ENCODE assay signal across 25 cellular contexts in the genomic region with DNA sequence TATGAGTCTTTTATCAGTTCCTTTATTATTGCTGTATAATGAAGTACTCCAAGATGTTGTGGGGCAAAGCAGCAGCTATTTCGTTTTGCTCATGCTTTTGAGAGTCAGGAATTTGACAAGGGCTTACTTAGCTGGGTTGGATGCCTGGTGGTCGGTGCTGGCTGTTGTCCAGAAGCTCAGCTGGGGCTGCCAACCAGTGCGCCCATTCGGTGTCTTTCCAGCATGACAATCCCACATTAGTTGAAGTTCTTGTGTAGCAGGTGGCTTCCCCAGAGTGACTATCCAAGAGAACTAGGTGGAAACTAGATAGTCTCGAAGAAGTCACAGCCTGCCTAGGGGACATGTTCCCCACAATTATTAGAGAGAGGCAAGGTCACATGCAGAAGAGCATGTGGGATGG.
"Had no signal": no experiment of that assay in that cellular context is flagged by ENCODE, and none has a peak within 500 bp of the region (broad histone marks: within the 10 kb centered on the region; RNA-seq: fewer than 3 reads in every experiment).

No MANE protein-coding gene starts in this region.

- H3K27ac Mint-ChIP-seq: mesothelial cell of epicardium; naive thymus-derived CD4-positive, alpha-beta T cell; nephron; stimulated activated effector memory CD8-positive, alpha-beta T cell treated with anti-CD3 and anti-CD28 coated beads, Interleukin-12 subunit alpha, Interleukin-12 subunit beta, amount 100 ng/mL, for 72 hours; stimulated activated naive CD8-positive, alpha-beta T cell treated with anti-CD3 and anti-CD28 coated beads, Interleukin-15, Interleukin-2, amounts not matched to agents 100 ng/mL and 50 ng/mL, for 24 hours had no signal

- DNase-seq: heart left ventricle; islet precursor cell; left ventricle myocardium inferior; mesendoderm; naive thymus-derived CD4-positive, alpha-beta T cell; nucleus accumbens; psoas muscle; right lobe of liver; stimulated activated CD4-positive, alpha-beta T cell treated with anti-CD3 and anti-CD28 coated beads, Interleukin-12 subunit alpha, Interleukin-12 subunit beta, amount 100 ng/mL, for 4 hours; stimulated activated CD4-positive, alpha-beta T cell treated with anti-CD3 and anti-CD28 coated beads, Interleukin-15, amount 100 ng/mL, for 24 hours; stimulated activated CD4-positive, alpha-beta T cell treated with anti-CD3 and anti-CD28 coated beads, Interleukin-4, amount 100 ng/mL, for 24 hours; stimulated activated naive CD4-positive, alpha-beta T cell; tibial artery had no signal

- H2AFZ ChIP-seq: hepatocyte, parathyroid adenoma had no signal

- H3K4me3 Mint-ChIP-seq: mesothelial cell of epicardium; naive thymus-derived CD4-positive, alpha-beta T cell; nephron; neural crest cell; stimulated activated effector memory CD8-positive, alpha-beta T cell treated with anti-CD3 and anti-CD28 coated beads, Interleukin-12 subunit alpha, Interleukin-12 subunit beta, amount 100 ng/mL, for 72 hours; stimulated activated naive CD8-positive, alpha-beta T cell treated with anti-CD3 and anti-CD28 coated beads, Interleukin-15, Interleukin-2, amounts not matched to agents 100 ng/mL and 50 ng/mL, for 24 hours had no signal

- H3K9me3 ChIP-seq: heart left ventricle, left ventricle myocardium inferior, psoas muscle, right lobe of liver, suprapubic skin, thoracic aorta, tibial artery, vagina had no signal

- H3K9me3 Mint-ChIP-seq: mesothelial cell of epicardium; neural crest cell; stimulated activated effector memory CD8-positive, alpha-beta T cell treated with anti-CD3 and anti-CD28 coated beads, Interleukin-12 subunit alpha, Interleukin-12 subunit beta, amount 100 ng/mL, for 72 hours; stimulated activated naive CD8-positive, alpha-beta T cell treated with anti-CD3 and anti-CD28 coated beads, Interleukin-15, Interleukin-2, amounts not matched to agents 100 ng/mL and 50 ng/mL, for 24 hours had no signal

- H3K79me2 ChIP-seq: hepatocyte, parathyroid adenoma had no signal

- H3K27me3 ChIP-seq: vagina had no signal

- H3K4me2 ChIP-seq: hepatocyte had no signal

- H3K4me3 ChIP-seq: heart left ventricle, hepatocyte, left ventricle myocardium inferior, lung, psoas muscle, right lobe of liver, skin epidermis, suprapubic skin, thoracic aorta, tibial artery, vagina had no signal

- H3K36me3 Mint-ChIP-seq: mesothelial cell of epicardium; stimulated activated effector memory CD8-positive, alpha-beta T cell treated with anti-CD3 and anti-CD28 coated beads, Interleukin-12 subunit alpha, Interleukin-12 subunit beta, amount 100 ng/mL, for 72 hours had no signal

- H3K27ac ChIP-seq: heart left ventricle, hepatocyte, left ventricle myocardium inferior, parathyroid adenoma, psoas muscle, right lobe of liver, skin epidermis, suprapubic skin, thoracic aorta, tibial artery, vagina had no signal

- H3K4me1 ChIP-seq: parathyroid adenoma, psoas muscle, right lobe of liver had no signal

- H3K36me3 ChIP-seq: heart left ventricle, left ventricle myocardium inferior, right lobe of liver, suprapubic skin, thoracic aorta, tibial artery, vagina had no signal
